ENCODE assay signal across 21 cellular contexts in genomic region chr13:94455414-94455813, GRCh38. TPM values are rescaled to one million over a fixed set of nuclear protein-coding genes. Genes with fewer than 3 reads are reported as not detected.
DNase-seq lines count a peak whose midpoint lies in the region; ATAC-seq and TF ChIP-seq lines count a peak whose summit lies in the region.
"Had no signal": no experiment of that assay in that cellular context is flagged by ENCODE, and none has a peak within 500 bp of the region (broad histone marks: within the 10 kb centered on the region; RNA-seq: fewer than 3 reads in every experiment).

No MANE protein-coding gene starts in this region.

- WGBS in esophagus squamous epithelium, 2 donors: 19 to 48% methylated on average over 2 of the region's 2 CpGs

- no peak for DNase-seq in activated T-cell treated with anti-CD3 and anti-CD28 coated beads, Interleukin-2, amount 50 U/mL, for 72 hours
- DNase-seq in activated T-cell treated with anti-CD3 and anti-CD28 coated beads, Interleukin-2, amount 50 U/mL, for 4 hours: no peak
- peak; percentile 32 to 59 for DNase-seq in NCI-H526 (lab: John Stamatoyannopoulos, UW)
- no peak for DNase-seq in left lobe of liver (ENCODE audit: low spot score)
- no peak for DNase-seq in Right ventricle myocardium inferior (ENCODE audit: missing footprints)
- DNase-seq in esophagus squamous epithelium (lab: John Stamatoyannopoulos, UW): no peak
- DNase-seq: 8988T; ACHN; AML-193; BE2C; CD4-positive, alpha-beta T cell; CD8-positive, alpha-beta memory T cell; DMS 273 treated with DMSO at 0.1 percent for 48 hours; DMS79; GF-D8; GOT3; HFFc6 had no signal

- H3K27ac Mint-ChIP-seq in activated T-cell treated with anti-CD3 and anti-CD28 coated beads, Interleukin-2, amount 50 U/mL, for 72 hours: peak overlapping the region; percentile 89
- H3K27ac Mint-ChIP-seq: CD4-positive, alpha-beta T cell; CD8-positive, alpha-beta memory T cell; HFFc6 had no signal

- TF ChIP-seq CTCF in esophagus squamous epithelium (IDR thresholded peaks at IDR 0.05): no peak

- H3K36me3 ChIP-seq in esophagus squamous epithelium: no peaks in the 10 kb centered on the region
- H3K36me3 ChIP-seq: BE2C; BLaER1 treated with 17β-estradiol and CSF1 and Interleukin-3, amounts not matched to agents 10 nM and 100 nM; HAP-1 had no signal

- H3K4me3 Mint-ChIP-seq in activated T-cell treated with anti-CD3 and anti-CD28 coated beads, Interleukin-2, amount 50 U/mL, for 72 hours: no peak overlapping the region
- no peak overlapping the region for H3K4me3 Mint-ChIP-seq in activated T-cell treated with anti-CD3 and anti-CD28 coated beads, Interleukin-2, amount 50 U/mL, for 4 hours
- H3K4me3 Mint-ChIP-seq: CD14-positive monocyte; CD4-positive, alpha-beta T cell; CD8-positive, alpha-beta memory T cell; HFFc6 had no signal

- no peaks in the 10 kb centered on the region for H3K9me3 Mint-ChIP-seq in activated T-cell treated with anti-CD3 and anti-CD28 coated beads, Interleukin-2, amount 50 U/mL, for 72 hours
- no peaks in the 10 kb centered on the region for H3K9me3 Mint-ChIP-seq in activated T-cell treated with anti-CD3 and anti-CD28 coated beads, Interleukin-2, amount 50 U/mL, for 4 hours
- H3K9me3 Mint-ChIP-seq: CD4-positive, alpha-beta T cell; CD8-positive, alpha-beta memory T cell; HFFc6 had no signal

- no peak for TF ChIP-seq POLR2A in esophagus squamous epithelium (IDR thresholded peaks at IDR 0.05)

- H3K27me3 Mint-ChIP-seq in activated T-cell treated with anti-CD3 and anti-CD28 coated beads, Interleukin-2, amount 50 U/mL, for 72 hours (ENCODE audit: low read depth): peaks cover 7% of the 10 kb centered on the region
- peaks cover 2% of the 10 kb centered on the region for H3K27me3 Mint-ChIP-seq in activated T-cell treated with anti-CD3 and anti-CD28 coated beads, Interleukin-2, amount 50 U/mL, for 4 hours (ENCODE audit: low read depth)
- H3K27me3 Mint-ChIP-seq: CD4-positive, alpha-beta T cell had no signal

- H3K36me3 Mint-ChIP-seq in activated T-cell treated with anti-CD3 and anti-CD28 coated beads, Interleukin-2, amount 50 U/mL, for 72 hours (ENCODE audit: insufficient read depth in 2 of 2): peaks cover 0 to 1% of the 10 kb centered on the region in 2 donors
- H3K36me3 Mint-ChIP-seq in activated T-cell treated with anti-CD3 and anti-CD28 coated beads, Interleukin-2, amount 50 U/mL, for 4 hours (ENCODE audit: insufficient read depth): no peaks in the 10 kb centered on the region
- H3K36me3 Mint-ChIP-seq: CD14-positive monocyte; CD8-positive, alpha-beta memory T cell had no signal

- intact Hi-C loops in Right ventricle myocardium inferior (cut with DNase I) (no loop called here), esophagus squamous epithelium (cut with DNase I) (no loop called here)

- ATAC-seq in activated T-cell treated with anti-CD3 and anti-CD28 coated beads, Interleukin-2, amount 50 U/mL, for 72 hours (replicated peaks in 1 of 2): no peak
- ATAC-seq in activated T-cell treated with anti-CD3 and anti-CD28 coated beads, Interleukin-2, amount 50 U/mL, for 4 hours: no peak
- peak; percentile 87 for ATAC-seq in left lobe of liver
- no peak for ATAC-seq in Right ventricle myocardium inferior
- ATAC-seq: A549 had no signal

- no peaks in the 10 kb centered on the region for H3K4me1 ChIP-seq in esophagus squamous epithelium
- H3K4me1 ChIP-seq: A549; BE2C; BLaER1 treated with 17β-estradiol and CSF1 and Interleukin-3, amounts not matched to agents 10 nM and 100 nM; HAP-1 had no signal

- H3K27me3 ChIP-seq in esophagus squamous epithelium: no peaks in the 10 kb centered on the region
- H3K27me3 ChIP-seq: BE2C; BLaER1 treated with 17β-estradiol and CSF1 and Interleukin-3, amounts not matched to agents 10 nM and 100 nM had no signal

- no peak overlapping the region for H3K4me3 ChIP-seq in esophagus squamous epithelium
- H3K4me3 ChIP-seq: A549; BLaER1 treated with 17β-estradiol and CSF1 and Interleukin-3, amounts not matched to agents 10 nM and 100 nM; HAP-1 had no signal

- no peak overlapping the region for H3K27ac ChIP-seq in esophagus squamous epithelium
- H3K27ac ChIP-seq: A549; BLaER1 treated with 17β-estradiol and CSF1 and Interleukin-3, amounts not matched to agents 10 nM and 100 nM had no signal

- H3K4me1 Mint-ChIP-seq in activated T-cell treated with anti-CD3 and anti-CD28 coated beads, Interleukin-2, amount 50 U/mL, for 72 hours (ENCODE audit: low read depth): peaks cover 10% of the 10 kb centered on the region
- no peaks in the 10 kb centered on the region for H3K4me1 Mint-ChIP-seq in activated T-cell treated with anti-CD3 and anti-CD28 coated beads, Interleukin-2, amount 50 U/mL, for 4 hours (ENCODE audit: low read depth)
- H3K4me1 Mint-ChIP-seq: CD14-positive monocyte; CD8-positive, alpha-beta memory T cell had no signal

- H3K9me3 ChIP-seq in esophagus squamous epithelium: no peaks in the 10 kb centered on the region
- H3K9me3 ChIP-seq: A549; BE2C; BLaER1 treated with 17β-estradiol and CSF1 and Interleukin-3, amounts not matched to agents 10 nM and 100 nM; HAP-1 had no signal

RNA-seq across cellular contexts. Expression of gene DCT, which starts 24.1 kb away (rescaled TPM):
- 1 to 10 TPM in 1 of 2 donors, under 1 TPM in 1; 0.49 to 2.3 TPM for total RNA-seq in activated T-cell treated with anti-CD3 and anti-CD28 coated beads, Interleukin-2, amount 50 U/mL, for 72 hours
- total RNA-seq in activated T-cell treated with anti-CD3 and anti-CD28 coated beads, Interleukin-2, amount 50 U/mL, for 4 hours: not detected
- total RNA-seq in left lobe of liver (0.30 TPM), Right ventricle myocardium inferior (0.32 TPM), esophagus squamous epithelium (not detected)
- total RNA-seq: HFFc6 had no signal

Comparison
In these comparisons a context has a peak if more than half of its experiments do, and no peak if none do; other contexts are left out.
1. DNase-seq: peak in NCI-H526 (2 of 2); none in activated T-cell treated with anti-CD3 and anti-CD28 coated beads, Interleukin-2, amount 50 U/mL, for 72 hours (0 of 2), activated T-cell treated with anti-CD3 and anti-CD28 coated beads, Interleukin-2, amount 50 U/mL, for 4 hours (single experiment), left lobe of liver (single experiment), Right ventricle myocardium inferior (single experiment) and esophagus squamous epithelium (single experiment).